1 cellular context compared by ENCODE assay signal in the genomic region with DNA sequence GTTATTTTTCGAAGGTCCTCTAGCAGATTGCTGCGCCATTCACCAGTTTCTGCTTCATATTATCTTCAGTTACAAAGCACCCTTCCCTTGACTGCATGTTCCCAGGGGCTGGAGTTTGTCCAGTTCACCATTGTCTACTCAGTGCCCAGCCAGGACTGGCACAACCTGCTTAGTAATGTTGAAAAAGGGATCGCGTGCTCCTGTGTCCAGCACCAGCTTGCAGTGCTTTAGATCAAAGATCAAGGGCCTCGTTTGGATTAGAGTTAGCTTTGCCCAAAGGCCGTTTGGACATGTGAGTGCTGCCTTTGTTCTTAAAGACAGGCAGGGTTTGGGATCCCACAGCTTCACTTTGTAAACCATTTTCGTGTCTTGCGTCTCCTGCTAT.
TF ChIP-seq lines count a peak whose summit lies in the region.

No MANE protein-coding gene starts in this region.

TF ChIP-seq in HepG2, 621 proteins besides CTCF, POLR2A, EP300 and RAD21 (continued from another document and continues in another):
- TF ChIP-seq HNF4G (IDR thresholded peaks at IDR 0.05; ENCODE audit: borderline replicate concordance, low read depth, low read length) (peak; percentile 63; the same call in 1 of the 2 replicates), HNF4G (CRISPR knock-in tag; IDR thresholded peaks at IDR 0.05; ENCODE audit: borderline replicate concordance, low read depth) (no peak; the same call in 1 of the 2 replicates), PTBP1 (IDR thresholded peaks at IDR 0.05; ENCODE audit: low read depth, low read length, poor library complexity, severe bottlenecking) (no peak), KAT8 (CRISPR knock-in tag; IDR thresholded peaks at IDR 0.05) (no peak), CHCHD3 (CRISPR knock-in tag; IDR thresholded peaks at IDR 0.05) (no peak), ZNF644 (CRISPR knock-in tag; IDR thresholded peaks at IDR 0.05; ENCODE audit: low read depth) (peak; percentile 53; the same call in 1 of the 2 replicates), ZNF674 (CRISPR knock-in tag; IDR thresholded peaks at IDR 0.05; ENCODE audit: low read depth) (no peak), ZKSCAN8 (CRISPR knock-in tag; IDR thresholded peaks at IDR 0.05; ENCODE audit: borderline replicate concordance) (no peak), ZNF614 (CRISPR knock-in tag; IDR thresholded peaks at IDR 0.05; ENCODE audit: borderline replicate concordance) (no peak), ZNF782 (CRISPR knock-in tag; IDR thresholded peaks at IDR 0.05; ENCODE audit: borderline replicate concordance) (no peak), CHD2 (IDR thresholded peaks at IDR 0.05; ENCODE audit: low read depth, low read length) (no peak), GPN1 (CRISPR knock-in tag; IDR thresholded peaks at IDR 0.05; ENCODE audit: borderline replicate concordance) (no peak), TMF1 (CRISPR knock-in tag; IDR thresholded peaks at IDR 0.05; ENCODE audit: low read depth) (no peak), ZNF747 (CRISPR knock-in tag; IDR thresholded peaks at IDR 0.05; ENCODE audit: borderline replicate concordance) (no peak), LCORL (IDR thresholded peaks at IDR 0.05) (no peak), LCORL (CRISPR knock-in tag; IDR thresholded peaks at IDR 0.05) (no peak), SPEN (CRISPR knock-in tag; IDR thresholded peaks at IDR 0.05; ENCODE audit: low read depth) (no peak), SNAPC2 (CRISPR knock-in tag; IDR thresholded peaks at IDR 0.05) (no peak; the same call in 1 of the 2 replicates), HNF4A (CRISPR knock-in tag; IDR thresholded peaks at IDR 0.05) (peak; percentile 88), MYC (CRISPR knock-in tag; IDR thresholded peaks at IDR 0.05; ENCODE audit: borderline replicate concordance) (peak; percentile 58; the same call in 1 of the 2 replicates), EED (CRISPR knock-in tag; IDR thresholded peaks at IDR 0.05) (no peak), SAP130 (CRISPR knock-in tag; IDR thresholded peaks at IDR 0.05; ENCODE audit: low read depth) (no peak), CEBPG (CRISPR knock-in tag; IDR thresholded peaks at IDR 0.05) (no peak), EHMT2 (IDR thresholded peaks at IDR 0.05; ENCODE audit: borderline replicate concordance, low read depth, low read length) (no peak), ZNF12 (CRISPR knock-in tag; IDR thresholded peaks at IDR 0.05) (no peak), ZBTB3 (CRISPR knock-in tag; IDR thresholded peaks at IDR 0.05; ENCODE audit: borderline replicate concordance, low read depth) (no peak), YEATS4 (CRISPR knock-in tag; IDR thresholded peaks at IDR 0.05; ENCODE audit: borderline replicate concordance) (0 out of 2 replicates have a peak, but pooled peaks have one; percentile 42), JUND (CRISPR knock-in tag; IDR thresholded peaks at IDR 0.05) (no peak), ZNF335 (CRISPR knock-in tag; IDR thresholded peaks at IDR 0.05) (no peak), ZNF292 (CRISPR knock-in tag; IDR thresholded peaks at IDR 0.05; ENCODE audit: borderline replicate concordance, low read depth) (no peak), RXRB (CRISPR knock-in tag; IDR thresholded peaks at IDR 0.05; ENCODE audit: borderline replicate concordance) (no peak), SMARCC2 (IDR thresholded peaks at IDR 0.05) (no peak), KLF6 (CRISPR knock-in tag; IDR thresholded peaks at IDR 0.05) (no peak), PCBP1 (IDR thresholded peaks at IDR 0.05; ENCODE audit: borderline replicate concordance, low read depth, low read length) (no peak), NAIF1 (CRISPR knock-in tag; IDR thresholded peaks at IDR 0.05; ENCODE audit: borderline replicate concordance) (no peak), KMT2B (CRISPR knock-in tag; IDR thresholded peaks at IDR 0.05) (0 out of 2 replicates have a peak, but pooled peaks have one; percentile 41), TARDBP (CRISPR knock-in tag; IDR thresholded peaks at IDR 0.05) (no peak), NFKB2 (CRISPR knock-in tag; IDR thresholded peaks at IDR 0.05; ENCODE audit: borderline replicate concordance) (no peak), RBFOX2 (IDR thresholded peaks at IDR 0.05; ENCODE audit: low read depth, low read length) (no peak), KLF9 (CRISPR knock-in tag; IDR thresholded peaks at IDR 0.05; ENCODE audit: low read depth) (no peak), KDM3A (CRISPR knock-in tag; IDR thresholded peaks at IDR 0.05; ENCODE audit: low read depth) (no peak), ZNF331 (CRISPR knock-in tag; IDR thresholded peaks at IDR 0.05) (peak; percentile 19; the same call in 1 of the 2 replicates), THAP11 (CRISPR knock-in tag; IDR thresholded peaks at IDR 0.05) (no peak), ETV6 (CRISPR knock-in tag; conservative IDR thresholded peaks at IDR 0.05) (no peak), ZNF570 (CRISPR knock-in tag; IDR thresholded peaks at IDR 0.05; ENCODE audit: borderline replicate concordance) (no peak), ZNF567 (CRISPR knock-in tag; IDR thresholded peaks at IDR 0.05; ENCODE audit: borderline replicate concordance) (no peak)
- TF ChIP-seq, protein P1, sequence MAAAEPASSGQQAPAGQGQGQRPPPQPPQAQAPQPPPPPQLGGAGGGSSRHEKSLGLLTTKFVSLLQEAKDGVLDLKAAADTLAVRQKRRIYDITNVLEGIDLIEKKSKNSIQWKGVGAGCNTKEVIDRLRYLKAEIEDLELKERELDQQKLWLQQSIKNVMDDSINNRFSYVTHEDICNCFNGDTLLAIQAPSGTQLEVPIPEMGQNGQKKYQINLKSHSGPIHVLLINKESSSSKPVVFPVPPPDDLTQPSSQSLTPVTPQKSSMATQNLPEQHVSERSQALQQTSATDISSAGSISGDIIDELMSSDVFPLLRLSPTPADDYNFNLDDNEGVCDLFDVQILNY (CRISPR knock-in tag; conservative IDR thresholded peaks at IDR 0.05) = no peak
- TF ChIP-seq, protein P2, sequence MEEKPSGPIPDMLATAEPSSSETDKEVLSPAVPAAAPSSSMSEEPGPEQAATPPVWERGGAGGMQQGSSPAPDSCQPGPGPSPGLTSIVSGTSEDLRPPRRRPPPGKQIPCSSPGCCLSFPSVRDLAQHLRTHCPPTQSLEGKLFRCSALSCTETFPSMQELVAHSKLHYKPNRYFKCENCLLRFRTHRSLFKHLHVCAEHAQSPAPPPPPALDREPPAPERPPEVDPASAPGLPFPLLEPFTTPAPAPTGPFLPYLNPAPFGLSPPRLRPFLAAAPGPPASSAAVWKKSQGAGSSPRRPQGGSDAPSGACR (CRISPR knock-in tag; IDR thresholded peaks at IDR 0.05) = no peak
- TF ChIP-seq, protein P3, sequence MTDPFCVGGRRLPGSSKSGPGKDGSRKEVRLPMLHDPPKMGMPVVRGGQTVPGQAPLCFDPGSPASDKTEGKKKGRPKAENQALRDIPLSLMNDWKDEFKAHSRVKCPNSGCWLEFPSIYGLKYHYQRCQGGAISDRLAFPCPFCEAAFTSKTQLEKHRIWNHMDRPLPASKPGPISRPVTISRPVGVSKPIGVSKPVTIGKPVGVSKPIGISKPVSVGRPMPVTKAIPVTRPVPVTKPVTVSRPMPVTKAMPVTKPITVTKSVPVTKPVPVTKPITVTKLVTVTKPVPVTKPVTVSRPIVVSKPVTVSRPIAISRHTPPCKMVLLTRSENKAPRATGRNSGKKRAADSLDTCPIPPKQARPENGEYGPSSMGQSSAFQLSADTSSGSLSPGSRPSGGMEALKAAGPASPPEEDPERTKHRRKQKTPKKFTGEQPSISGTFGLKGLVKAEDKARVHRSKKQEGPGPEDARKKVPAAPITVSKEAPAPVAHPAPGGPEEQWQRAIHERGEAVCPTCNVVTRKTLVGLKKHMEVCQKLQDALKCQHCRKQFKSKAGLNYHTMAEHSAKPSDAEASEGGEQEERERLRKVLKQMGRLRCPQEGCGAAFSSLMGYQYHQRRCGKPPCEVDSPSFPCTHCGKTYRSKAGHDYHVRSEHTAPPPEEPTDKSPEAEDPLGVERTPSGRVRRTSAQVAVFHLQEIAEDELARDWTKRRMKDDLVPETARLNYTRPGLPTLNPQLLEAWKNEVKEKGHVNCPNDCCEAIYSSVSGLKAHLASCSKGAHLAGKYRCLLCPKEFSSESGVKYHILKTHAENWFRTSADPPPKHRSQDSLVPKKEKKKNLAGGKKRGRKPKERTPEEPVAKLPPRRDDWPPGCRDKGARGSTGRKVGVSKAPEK (CRISPR knock-in tag; IDR thresholded peaks at IDR 0.05; ENCODE audit: borderline replicate concordance) = no peak
- TF ChIP-seq, protein P4, sequence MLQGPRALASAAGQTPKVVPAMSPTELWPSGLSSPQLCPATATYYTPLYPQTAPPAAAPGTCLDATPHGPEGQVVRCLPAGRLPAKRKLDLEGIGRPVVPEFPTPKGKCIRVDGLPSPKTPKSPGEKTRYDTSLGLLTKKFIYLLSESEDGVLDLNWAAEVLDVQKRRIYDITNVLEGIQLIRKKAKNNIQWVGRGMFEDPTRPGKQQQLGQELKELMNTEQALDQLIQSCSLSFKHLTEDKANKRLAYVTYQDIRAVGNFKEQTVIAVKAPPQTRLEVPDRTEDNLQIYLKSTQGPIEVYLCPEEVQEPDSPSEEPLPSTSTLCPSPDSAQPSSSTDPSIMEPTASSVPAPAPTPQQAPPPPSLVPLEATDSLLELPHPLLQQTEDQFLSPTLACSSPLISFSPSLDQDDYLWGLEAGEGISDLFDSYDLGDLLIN (CRISPR knock-in tag; IDR thresholded peaks at IDR 0.05; ENCODE audit: borderline replicate concordance) = no peak
- TF ChIP-seq, protein P5, sequence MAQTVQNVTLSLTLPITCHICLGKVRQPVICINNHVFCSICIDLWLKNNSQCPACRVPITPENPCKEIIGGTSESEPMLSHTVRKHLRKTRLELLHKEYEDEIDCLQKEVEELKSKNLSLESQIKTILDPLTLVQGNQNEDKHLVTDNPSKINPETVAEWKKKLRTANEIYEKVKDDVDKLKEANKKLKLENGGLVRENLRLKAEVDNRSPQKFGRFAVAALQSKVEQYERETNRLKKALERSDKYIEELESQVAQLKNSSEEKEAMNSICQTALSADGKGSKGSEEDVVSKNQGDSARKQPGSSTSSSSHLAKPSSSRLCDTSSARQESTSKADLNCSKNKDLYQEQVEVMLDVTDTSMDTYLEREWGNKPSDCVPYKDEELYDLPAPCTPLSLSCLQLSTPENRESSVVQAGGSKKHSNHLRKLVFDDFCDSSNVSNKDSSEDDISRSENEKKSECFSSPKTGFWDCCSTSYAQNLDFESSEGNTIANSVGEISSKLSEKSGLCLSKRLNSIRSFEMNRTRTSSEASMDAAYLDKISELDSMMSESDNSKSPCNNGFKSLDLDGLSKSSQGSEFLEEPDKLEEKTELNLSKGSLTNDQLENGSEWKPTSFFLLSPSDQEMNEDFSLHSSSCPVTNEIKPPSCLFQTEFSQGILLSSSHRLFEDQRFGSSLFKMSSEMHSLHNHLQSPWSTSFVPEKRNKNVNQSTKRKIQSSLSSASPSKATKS (CRISPR knock-in tag; IDR thresholded peaks at IDR 0.05) = no peak
- TF ChIP-seq, protein P6, sequence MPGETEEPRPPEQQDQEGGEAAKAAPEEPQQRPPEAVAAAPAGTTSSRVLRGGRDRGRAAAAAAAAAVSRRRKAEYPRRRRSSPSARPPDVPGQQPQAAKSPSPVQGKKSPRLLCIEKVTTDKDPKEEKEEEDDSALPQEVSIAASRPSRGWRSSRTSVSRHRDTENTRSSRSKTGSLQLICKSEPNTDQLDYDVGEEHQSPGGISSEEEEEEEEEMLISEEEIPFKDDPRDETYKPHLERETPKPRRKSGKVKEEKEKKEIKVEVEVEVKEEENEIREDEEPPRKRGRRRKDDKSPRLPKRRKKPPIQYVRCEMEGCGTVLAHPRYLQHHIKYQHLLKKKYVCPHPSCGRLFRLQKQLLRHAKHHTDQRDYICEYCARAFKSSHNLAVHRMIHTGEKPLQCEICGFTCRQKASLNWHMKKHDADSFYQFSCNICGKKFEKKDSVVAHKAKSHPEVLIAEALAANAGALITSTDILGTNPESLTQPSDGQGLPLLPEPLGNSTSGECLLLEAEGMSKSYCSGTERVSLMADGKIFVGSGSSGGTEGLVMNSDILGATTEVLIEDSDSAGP (CRISPR knock-in tag; IDR thresholded peaks at IDR 0.05; ENCODE audit: borderline replicate concordance) = no peak
- TF ChIP-seq, protein P7, sequence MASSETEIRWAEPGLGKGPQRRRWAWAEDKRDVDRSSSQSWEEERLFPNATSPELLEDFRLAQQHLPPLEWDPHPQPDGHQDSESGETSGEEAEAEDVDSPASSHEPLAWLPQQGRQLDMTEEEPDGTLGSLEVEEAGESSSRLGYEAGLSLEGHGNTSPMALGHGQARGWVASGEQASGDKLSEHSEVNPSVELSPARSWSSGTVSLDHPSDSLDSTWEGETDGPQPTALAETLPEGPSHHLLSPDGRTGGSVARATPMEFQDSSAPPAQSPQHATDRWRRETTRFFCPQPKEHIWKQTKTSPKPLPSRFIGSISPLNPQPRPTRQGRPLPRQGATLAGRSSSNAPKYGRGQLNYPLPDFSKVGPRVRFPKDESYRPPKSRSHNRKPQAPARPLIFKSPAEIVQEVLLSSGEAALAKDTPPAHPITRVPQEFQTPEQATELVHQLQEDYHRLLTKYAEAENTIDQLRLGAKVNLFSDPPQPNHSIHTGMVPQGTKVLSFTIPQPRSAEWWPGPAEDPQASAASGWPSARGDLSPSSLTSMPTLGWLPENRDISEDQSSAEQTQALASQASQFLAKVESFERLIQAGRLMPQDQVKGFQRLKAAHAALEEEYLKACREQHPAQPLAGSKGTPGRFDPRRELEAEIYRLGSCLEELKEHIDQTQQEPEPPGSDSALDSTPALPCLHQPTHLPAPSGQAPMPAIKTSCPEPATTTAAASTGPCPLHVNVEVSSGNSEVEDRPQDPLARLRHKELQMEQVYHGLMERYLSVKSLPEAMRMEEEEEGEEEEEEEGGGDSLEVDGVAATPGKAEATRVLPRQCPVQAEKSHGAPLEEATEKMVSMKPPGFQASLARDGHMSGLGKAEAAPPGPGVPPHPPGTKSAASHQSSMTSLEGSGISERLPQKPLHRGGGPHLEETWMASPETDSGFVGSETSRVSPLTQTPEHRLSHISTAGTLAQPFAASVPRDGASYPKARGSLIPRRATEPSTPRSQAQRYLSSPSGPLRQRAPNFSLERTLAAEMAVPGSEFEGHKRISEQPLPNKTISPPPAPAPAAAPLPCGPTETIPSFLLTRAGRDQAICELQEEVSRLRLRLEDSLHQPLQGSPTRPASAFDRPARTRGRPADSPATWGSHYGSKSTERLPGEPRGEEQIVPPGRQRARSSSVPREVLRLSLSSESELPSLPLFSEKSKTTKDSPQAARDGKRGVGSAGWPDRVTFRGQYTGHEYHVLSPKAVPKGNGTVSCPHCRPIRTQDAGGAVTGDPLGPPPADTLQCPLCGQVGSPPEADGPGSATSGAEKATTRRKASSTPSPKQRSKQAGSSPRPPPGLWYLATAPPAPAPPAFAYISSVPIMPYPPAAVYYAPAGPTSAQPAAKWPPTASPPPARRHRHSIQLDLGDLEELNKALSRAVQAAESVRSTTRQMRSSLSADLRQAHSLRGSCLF (CRISPR knock-in tag; IDR thresholded peaks at IDR 0.05; ENCODE audit: borderline replicate concordance) = no peak
- TF ChIP-seq, protein P8, sequence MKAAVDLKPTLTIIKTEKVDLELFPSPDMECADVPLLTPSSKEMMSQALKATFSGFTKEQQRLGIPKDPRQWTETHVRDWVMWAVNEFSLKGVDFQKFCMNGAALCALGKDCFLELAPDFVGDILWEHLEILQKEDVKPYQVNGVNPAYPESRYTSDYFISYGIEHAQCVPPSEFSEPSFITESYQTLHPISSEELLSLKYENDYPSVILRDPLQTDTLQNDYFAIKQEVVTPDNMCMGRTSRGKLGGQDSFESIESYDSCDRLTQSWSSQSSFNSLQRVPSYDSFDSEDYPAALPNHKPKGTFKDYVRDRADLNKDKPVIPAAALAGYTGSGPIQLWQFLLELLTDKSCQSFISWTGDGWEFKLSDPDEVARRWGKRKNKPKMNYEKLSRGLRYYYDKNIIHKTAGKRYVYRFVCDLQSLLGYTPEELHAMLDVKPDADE (CRISPR knock-in tag; IDR thresholded peaks at IDR 0.05) = no peak
- TF ChIP-seq, protein P9, sequence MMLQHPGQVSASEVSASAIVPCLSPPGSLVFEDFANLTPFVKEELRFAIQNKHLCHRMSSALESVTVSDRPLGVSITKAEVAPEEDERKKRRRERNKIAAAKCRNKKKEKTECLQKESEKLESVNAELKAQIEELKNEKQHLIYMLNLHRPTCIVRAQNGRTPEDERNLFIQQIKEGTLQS (CRISPR knock-in tag; IDR thresholded peaks at IDR 0.05) = no peak
